In genomic region chr17:49896222-49896621, GRCh38 we compare ENCODE assay signal across 1 cellular context.
TF ChIP-seq lines count a peak whose summit lies in the region.

No MANE protein-coding gene starts in this region.

TF ChIP-seq in HepG2, 621 proteins besides CTCF, POLR2A, EP300 and RAD21:
- TF ChIP-seq, protein P1, sequence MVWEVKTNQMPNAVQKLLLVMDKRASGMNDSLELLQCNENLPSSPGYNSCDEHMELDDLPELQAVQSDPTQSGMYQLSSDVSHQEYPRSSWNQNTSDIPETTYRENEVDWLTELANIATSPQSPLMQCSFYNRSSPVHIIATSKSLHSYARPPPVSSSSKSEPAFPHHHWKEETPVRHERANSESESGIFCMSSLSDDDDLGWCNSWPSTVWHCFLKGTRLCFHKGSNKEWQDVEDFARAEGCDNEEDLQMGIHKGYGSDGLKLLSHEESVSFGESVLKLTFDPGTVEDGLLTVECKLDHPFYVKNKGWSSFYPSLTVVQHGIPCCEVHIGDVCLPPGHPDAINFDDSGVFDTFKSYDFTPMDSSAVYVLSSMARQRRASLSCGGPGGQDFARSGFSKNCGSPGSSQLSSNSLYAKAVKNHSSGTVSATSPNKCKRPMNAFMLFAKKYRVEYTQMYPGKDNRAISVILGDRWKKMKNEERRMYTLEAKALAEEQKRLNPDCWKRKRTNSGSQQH (CRISPR knock-in tag; IDR thresholded peaks at IDR 0.05; ENCODE audit: low read depth): no peak
- TF ChIP-seq ZNF619 (CRISPR knock-in tag; IDR thresholded peaks at IDR 0.05): no peak
- no peak for TF ChIP-seq MNT (IDR thresholded peaks at IDR 0.05)
- TF ChIP-seq ZNF263 (CRISPR knock-in tag; IDR thresholded peaks at IDR 0.05): peak; percentile 60
- TF ChIP-seq, protein P2, sequence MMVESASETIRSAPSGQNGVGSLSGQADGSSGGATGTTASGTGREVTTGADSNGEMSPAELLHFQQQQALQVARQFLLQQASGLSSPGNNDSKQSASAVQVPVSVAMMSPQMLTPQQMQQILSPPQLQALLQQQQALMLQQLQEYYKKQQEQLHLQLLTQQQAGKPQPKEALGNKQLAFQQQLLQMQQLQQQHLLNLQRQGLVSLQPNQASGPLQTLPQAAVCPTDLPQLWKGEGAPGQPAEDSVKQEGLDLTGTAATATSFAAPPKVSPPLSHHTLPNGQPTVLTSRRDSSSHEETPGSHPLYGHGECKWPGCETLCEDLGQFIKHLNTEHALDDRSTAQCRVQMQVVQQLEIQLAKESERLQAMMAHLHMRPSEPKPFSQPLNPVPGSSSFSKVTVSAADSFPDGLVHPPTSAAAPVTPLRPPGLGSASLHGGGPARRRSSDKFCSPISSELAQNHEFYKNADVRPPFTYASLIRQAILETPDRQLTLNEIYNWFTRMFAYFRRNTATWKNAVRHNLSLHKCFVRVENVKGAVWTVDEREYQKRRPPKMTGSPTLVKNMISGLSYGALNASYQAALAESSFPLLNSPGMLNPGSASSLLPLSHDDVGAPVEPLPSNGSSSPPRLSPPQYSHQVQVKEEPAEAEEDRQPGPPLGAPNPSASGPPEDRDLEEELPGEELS (CRISPR knock-in tag; IDR thresholded peaks at IDR 0.05): no peak
- no peak for TF ChIP-seq BCL6 (CRISPR knock-in tag; IDR thresholded peaks at IDR 0.05)
